29 cellular contexts compared by ENCODE assay signal in genomic region chr15:36694574-36694973, GRCh38.
"Had no signal": no experiment of that assay in that cellular context is flagged by ENCODE, and none has a peak within 500 bp of the region (broad histone marks: within the 10 kb centered on the region; RNA-seq: fewer than 3 reads in every experiment).

No MANE protein-coding gene starts in this region.

- H3K9me3 ChIP-seq: left lung, lower lobe of right lung, psoas muscle, right atrium auricular region, right lobe of liver, stomach, testis, thyroid gland, transverse colon, upper lobe of right lung had no signal

- H3K4me3 Mint-ChIP-seq: naive B cell; natural killer cell treated with Interleukin-12 subunit alpha and Interleukin-12 subunit beta and Interleukin-15 and Interleukin-18, amount 100 ng/mL, for 72 hours; neural crest cell; stimulated activated memory B cell treated with anti-CD40 and anti-IgM and Interleukin-4, amounts not matched to agents 10 μg/mL and 1 μg/mL and 100 μg/mL, for 72 hours had no signal

- H3K4me2 ChIP-seq: smooth muscle cell had no signal

- DNase-seq: hippocampal formation; kidney glomerular epithelial cell; left colon; left lung; lower lobe of right lung; mammary epithelial cell; mesenchymal stem cell; naive B cell; nucleus accumbens; psoas muscle; right lobe of liver; stimulated activated CD4-positive, alpha-beta T cell treated with anti-CD3 and anti-CD28 coated beads, Interleukin-1b, Interleukin-23, amount 100 ng/mL, for 48 hours; stimulated activated CD4-positive, alpha-beta T cell treated with anti-CD3 and anti-CD28 coated beads, Interleukin-2, amount 100 ng/mL, for 48 hours; stimulated activated CD4-positive, alpha-beta T cell treated with anti-CD3 and anti-CD28 coated beads, Interleukin-4, amount 100 ng/mL, for 4 hours; stimulated activated CD8-positive, alpha-beta memory T cell treated with anti-CD3 and anti-CD28 coated beads, Interleukin-4, amount 100 ng/mL, for 48 hours; stimulated activated naive CD4-positive, alpha-beta T cell treated with Interleukin-2 at 50 U/mL for 16 hours; stomach; testis; thyroid gland; transverse colon; upper lobe of right lung had no signal

- FAIRE-seq: keratinocyte, urothelium cell line had no signal

- H3K9me3 Mint-ChIP-seq: naive B cell; natural killer cell treated with Interleukin-12 subunit alpha and Interleukin-12 subunit beta and Interleukin-15 and Interleukin-18, amount 100 ng/mL, for 72 hours; neural crest cell; stimulated activated memory B cell treated with anti-CD40 and anti-IgM and Interleukin-4, amounts not matched to agents 10 μg/mL and 1 μg/mL and 100 μg/mL, for 72 hours had no signal

- H3K36me3 ChIP-seq: lower lobe of right lung, right atrium auricular region, right lobe of liver, thyroid gland, transverse colon had no signal

- H3K27ac ChIP-seq: left lung, lower lobe of right lung, parathyroid adenoma, psoas muscle, right atrium auricular region, right lobe of liver, stomach, testis, thyroid gland, transverse colon, upper lobe of right lung had no signal

- H3K4me1 Mint-ChIP-seq: naive B cell; neural crest cell; stimulated activated memory B cell treated with anti-CD40 and anti-IgM and Interleukin-4, amounts not matched to agents 10 μg/mL and 1 μg/mL and 100 μg/mL, for 72 hours had no signal

- H2AFZ ChIP-seq: parathyroid adenoma had no signal

- H3K4me1 ChIP-seq: left lung, lower lobe of right lung, parathyroid adenoma, psoas muscle, right atrium auricular region, right lobe of liver, stomach, testis, thyroid gland, transverse colon, upper lobe of right lung had no signal

- ATAC-seq: left colon; left lung; lower lobe of right lung; natural killer cell treated with Interleukin-12 subunit alpha and Interleukin-12 subunit beta and Interleukin-15 and Interleukin-18, amount 100 ng/mL, for 72 hours; psoas muscle; stimulated activated memory B cell treated with anti-CD40 and anti-IgM and Interleukin-4, amounts not matched to agents 10 μg/mL and 1 μg/mL and 100 μg/mL, for 72 hours; upper lobe of right lung had no signal

- H3K27ac Mint-ChIP-seq: naive B cell; natural killer cell treated with Interleukin-12 subunit alpha and Interleukin-12 subunit beta and Interleukin-15 and Interleukin-18, amount 100 ng/mL, for 72 hours; stimulated activated memory B cell treated with anti-CD40 and anti-IgM and Interleukin-4, amounts not matched to agents 10 μg/mL and 1 μg/mL and 100 μg/mL, for 72 hours had no signal

- H3K4me3 ChIP-seq: left lung, lower lobe of right lung, psoas muscle, right atrium auricular region, right lobe of liver, smooth muscle cell, stomach, testis, thyroid gland, transverse colon, upper lobe of right lung had no signal

- H3K36me3 Mint-ChIP-seq: natural killer cell treated with Interleukin-12 subunit alpha and Interleukin-12 subunit beta and Interleukin-15 and Interleukin-18, amount 100 ng/mL, for 72 hours had no signal

- H3K27me3 ChIP-seq: left lung, right atrium auricular region, right lobe of liver, stomach, testis, thyroid gland, transverse colon, upper lobe of right lung had no signal

- H3K27me3 Mint-ChIP-seq: naive B cell; natural killer cell treated with Interleukin-12 subunit alpha and Interleukin-12 subunit beta and Interleukin-15 and Interleukin-18, amount 100 ng/mL, for 72 hours; stimulated activated memory B cell treated with anti-CD40 and anti-IgM and Interleukin-4, amounts not matched to agents 10 μg/mL and 1 μg/mL and 100 μg/mL, for 72 hours had no signal

- H3K79me2 ChIP-seq: parathyroid adenoma had no signal
